ENCODE assay signal across 10 cellular contexts in the genomic region with DNA sequence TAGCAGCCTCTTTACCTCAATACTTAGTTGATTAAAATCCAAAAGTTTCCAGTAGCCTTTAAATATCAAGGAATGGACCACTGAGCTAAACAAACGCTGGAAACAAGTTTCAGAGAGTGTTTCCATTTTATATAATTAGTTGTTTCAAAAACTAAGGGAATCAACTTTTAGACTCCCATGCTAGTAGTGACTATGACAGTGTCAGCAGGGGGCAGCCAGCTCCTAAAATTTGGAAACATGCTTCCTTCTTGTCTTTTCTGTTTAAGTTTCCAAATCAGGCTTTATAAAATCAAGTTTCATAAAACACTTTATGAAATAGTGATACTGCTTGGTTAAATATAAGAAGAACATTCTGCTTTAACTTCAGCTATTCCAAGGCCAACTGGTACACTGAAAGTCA.
DNase-seq lines count a peak whose midpoint lies in the region; ATAC-seq, FAIRE-seq and TF ChIP-seq lines count a peak whose summit lies in the region.
"Had no signal": no experiment of that assay in that cellular context is flagged by ENCODE, and none has a peak within 500 bp of the region (broad histone marks: within the 10 kb centered on the region; RNA-seq: fewer than 3 reads in every experiment).

No MANE protein-coding gene starts in this region.

- no peaks in the 10 kb centered on the region for H3K4me1 Mint-ChIP-seq in immature natural killer cell
- H3K4me1 Mint-ChIP-seq in activated T-cell treated with anti-CD3 and anti-CD28 coated beads, Interleukin-2, amount 50 U/mL, for 72 hours (ENCODE audit: low read depth): no peaks in the 10 kb centered on the region

- H2AFZ ChIP-seq in KMS-11 (ENCODE audit: low read depth) (no peak overlapping the region), HepG2 (ENCODE audit: low read length) (no peak overlapping the region)

- no peaks in the 10 kb centered on the region for H3K9me3 ChIP-seq in HepG2 (ENCODE audit: low read length)

- TF ChIP-seq POLR2A in HepG2 (IDR thresholded peaks at IDR 0.05; ENCODE audit: insufficient read depth in 1 of 2, low read depth in 2 of 2, low read length in 2 of 2): no peak

- H3K4me1 ChIP-seq in KMS-11 (ENCODE audit: low read depth, poor library complexity, severe bottlenecking) (no peaks in the 10 kb centered on the region), HepG2 (ENCODE audit: insufficient read depth, low read length) (no peaks in the 10 kb centered on the region)

- no peak overlapping the region for H3K4me3 Mint-ChIP-seq in immature natural killer cell
- no peak overlapping the region for H3K4me3 Mint-ChIP-seq in activated T-cell treated with anti-CD3 and anti-CD28 coated beads, Interleukin-2, amount 50 U/mL, for 72 hours

- in situ Hi-C loops in HepG2 (cut with HindIII; ENCODE audit: extremely low pct_ligation_motif_present, low pct_unique_long_range_greater_than_20kb): no loop called here

- H4K20me1 ChIP-seq in KMS-11 (ENCODE audit: insufficient read depth) (no peaks in the 10 kb centered on the region), HepG2 (ENCODE audit: insufficient read depth, low read length) (no peaks in the 10 kb centered on the region)

- H3K27me3 Mint-ChIP-seq in immature natural killer cell (ENCODE audit: low read depth in 3 of 3): peaks cover 0 to 1% (median 0%) of the 10 kb centered on the region in 3 donors
- no peaks in the 10 kb centered on the region for H3K27me3 Mint-ChIP-seq in activated T-cell treated with anti-CD3 and anti-CD28 coated beads, Interleukin-2, amount 50 U/mL, for 72 hours (ENCODE audit: low read depth)

- POLR2A ChIA-PET in HepG2 (lab: Yijun Ruan, JAX): no interaction called here

- no peak overlapping the region for H3K4me3 ChIP-seq in KMS-11 (IDR thresholded peaks at IDR 0.05; ENCODE audit: insufficient read depth, low read depth, low read length)
- no peak overlapping the region for H3K4me3 ChIP-seq in HepG2 (replicated peaks in 1 of 3; ENCODE audit: insufficient read depth in 1 of 3, low read depth in 2 of 3, low read length in 3 of 3)

- peaks cover under 1 to 28% (median 17%) of the 10 kb centered on the region in 6 donors for H3K9me3 Mint-ChIP-seq in immature natural killer cell
- H3K9me3 Mint-ChIP-seq in activated T-cell treated with anti-CD3 and anti-CD28 coated beads, Interleukin-2, amount 50 U/mL, for 72 hours: peaks cover 2 to 4% of the 10 kb centered on the region in 2 donors

- ATAC-seq in HepG2 (no peak), omental fat pad (ENCODE audit: low FRiP score) (no peak)
- no peak for ATAC-seq in activated T-cell treated with anti-CD3 and anti-CD28 coated beads, Interleukin-2, amount 50 U/mL, for 72 hours (replicated peaks in 1 of 2)

- TF ChIP-seq EP300 in HepG2 (IDR thresholded peaks at IDR 0.05; ENCODE audit: low read depth in 2 of 2, low read length in 2 of 2) (no peak), HepG2 (CRISPR knock-in tag; IDR thresholded peaks at IDR 0.05; ENCODE audit: borderline replicate concordance) (no peak)

- no peaks in the 10 kb centered on the region for H3K36me3 Mint-ChIP-seq in immature natural killer cell
- peaks cover 0 to 2% of the 10 kb centered on the region in 2 donors for H3K36me3 Mint-ChIP-seq in activated T-cell treated with anti-CD3 and anti-CD28 coated beads, Interleukin-2, amount 50 U/mL, for 72 hours (ENCODE audit: insufficient read depth in 2 of 2)

- no peak overlapping the region for H3K27ac Mint-ChIP-seq in immature natural killer cell
- no peak overlapping the region for H3K27ac Mint-ChIP-seq in activated T-cell treated with anti-CD3 and anti-CD28 coated beads, Interleukin-2, amount 50 U/mL, for 72 hours

- no peak for FAIRE-seq in HepG2 (lab: Jason Lieb, UNC)

- no TSS peak for BruUV-seq in HepG2 (replicated peaks; lab: Mats Ljungman, UMichigan)

- H3K36me3 ChIP-seq in KMS-11 (ENCODE audit: insufficient read depth): no peaks in the 10 kb centered on the region
- H3K36me3 ChIP-seq in HepG2 (replicated peaks in 1 of 2; ENCODE audit: control insufficient read depth in 1 of 2, insufficient read depth in 2 of 2, low read length in 2 of 2): no peaks in the 10 kb centered on the region

- H3K4me2 ChIP-seq in KMS-11 (no peak overlapping the region), HepG2 (ENCODE audit: low read depth, low read length) (no peak overlapping the region)

- H3K79me2 ChIP-seq in KMS-11 (ENCODE audit: insufficient read depth, low read depth) (no peaks in the 10 kb centered on the region), HepG2 (ENCODE audit: insufficient read depth, low read length) (no peaks in the 10 kb centered on the region)

- CTCF ChIA-PET in HepG2 (lab: Yijun Ruan, JAX; ENCODE audit: low intra/inter-chr PET ratio, low total read pairs): interaction anchor here (1.1 kb wide), 1 partner anchor 614 kb away, joined by 3 read pairs; no protein-coding TSS in a partner anchor

- H3K27ac ChIP-seq in KMS-11: no peak overlapping the region
- no peak overlapping the region for H3K27ac ChIP-seq in HepG2 (ENCODE audit: extremely low read length, insufficient read depth, low read length)

- H3K9ac ChIP-seq in KMS-11 (no peak overlapping the region), HepG2 (ENCODE audit: insufficient read depth, low read depth, low read length) (no peak overlapping the region)

- TF ChIP-seq CTCF in KMS-11 (conservative IDR thresholded peaks at IDR 0.05; ENCODE audit: low read depth, low read length) (peak; percentile 68), HepG2 (CRISPR knock-in tag; IDR thresholded peaks at IDR 0.05) (peak; percentile 29), omental fat pad (IDR thresholded peaks at IDR 0.05) (no peak)

- intact Hi-C loops in HepG2 (cut with micrococcal nuclease; ENCODE audit: unreplicated experiment): loop anchor here (1.0 to 5.0 kb wide), 2 partner anchors 614 to 686 kb away; no protein-coding TSS in a partner anchor

- DNase-seq in D341Med (ENCODE audit: low spot score) (peak; percentile 32), amniotic epithelial cell (ENCODE audit: low read depth) (peak; percentile 38), HepG2 (ENCODE audit: low spot score) (no peak), immature natural killer cell (no peak), NCI-H1092 treated with DMSO at 0.1 percent for 48 hours (lab: John Stamatoyannopoulos, UW) (no peak), omental fat pad (ENCODE audit: low spot score) (no peak)
- no peak for DNase-seq in activated T-cell treated with anti-CD3 and anti-CD28 coated beads, Interleukin-2, amount 50 U/mL, for 72 hours
- DNase-seq: activated gamma-delta T cell, NCI-H187 treated with DMSO at 0.1 percent for 48 hours had no signal

- WGBS in HepG2 (ENCODE audit: low lambda C conversion rate): 5% methylated on average over 1 of the region's 1 CpG

- no peak for TF ChIP-seq RAD21 in HepG2 (CRISPR knock-in tag; IDR thresholded peaks at IDR 0.05)

- no peaks in the 10 kb centered on the region for H3K27me3 ChIP-seq in KMS-11 (ENCODE audit: insufficient read depth, low read depth)
- no peaks in the 10 kb centered on the region for H3K27me3 ChIP-seq in HepG2 (ENCODE audit: control insufficient read depth in 1 of 2, insufficient read depth in 2 of 2, low read length in 2 of 2)

TF ChIP-seq in HepG2, 621 proteins besides CTCF, POLR2A, EP300 and RAD21:
- TF ChIP-seq SMC3 (IDR thresholded peaks at IDR 0.05; ENCODE audit: low read length) (peak; percentile 34; the same call in 1 of the 2 replicates), STAG1 (CRISPR knock-in tag; IDR thresholded peaks at IDR 0.05) (peak; percentile 54), ZNF850 (CRISPR knock-in tag; conservative IDR thresholded peaks at IDR 0.05) (no peak), GATA4 (IDR thresholded peaks at IDR 0.05; ENCODE audit: borderline replicate concordance, low read depth) (no peak)

Comparison
In these comparisons a context has a peak if more than half of its experiments do, and no peak if none do; other contexts are left out.
1. DNase-seq: peak in D341Med (single experiment) and amniotic epithelial cell (single experiment); none in HepG2 (single experiment), immature natural killer cell (0 of 3), NCI-H1092 treated with DMSO at 0.1 percent for 48 hours (single experiment), omental fat pad (single experiment) and activated T-cell treated with anti-CD3 and anti-CD28 coated beads, Interleukin-2, amount 50 U/mL, for 72 hours (0 of 2).
2. CTCF ChIP-seq: peak in KMS-11 (single experiment) and HepG2 (single experiment); none in omental fat pad (0 of 3).